14 cellular contexts compared by ENCODE assay signal in the genomic region with DNA sequence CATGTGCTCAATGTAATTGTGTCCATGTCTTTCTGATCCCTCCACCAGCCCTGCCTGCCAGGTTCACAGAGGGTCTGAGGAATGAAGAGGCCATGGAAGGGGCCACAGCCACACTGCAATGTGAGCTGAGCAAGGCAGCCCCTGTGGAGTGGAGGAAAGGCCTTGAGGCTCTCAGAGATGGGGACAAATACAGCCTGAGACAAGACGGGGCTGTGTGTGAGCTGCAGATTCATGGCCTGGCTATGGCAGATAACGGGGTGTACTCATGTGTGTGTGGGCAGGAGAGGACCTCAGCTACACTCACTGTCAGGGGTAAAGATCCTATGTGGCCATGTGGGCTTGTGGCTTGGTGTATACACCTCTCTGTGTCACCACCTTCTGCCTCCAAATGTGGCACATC.
DNase-seq lines count a peak whose midpoint lies in the region; ATAC-seq and TF ChIP-seq lines count a peak whose summit lies in the region.
"Had no signal": no experiment of that assay in that cellular context is flagged by ENCODE, and none has a peak within 500 bp of the region (broad histone marks: within the 10 kb centered on the region; RNA-seq: fewer than 3 reads in every experiment).

No MANE protein-coding gene starts in this region.

- no peak for TF ChIP-seq POLR2A in erythroblast (IDR thresholded peaks at IDR 0.05; ENCODE audit: low read length)

- no peak overlapping the region for H3K4me3 ChIP-seq in left ventricle myocardium inferior
- no peak overlapping the region for H3K4me3 ChIP-seq in OCI-LY7 (ENCODE audit: low read depth, low read length, poor library complexity, severe bottlenecking)
- H3K4me3 ChIP-seq: A549, GM12878 had no signal

- H3K27me3 ChIP-seq in left ventricle myocardium inferior (ENCODE audit: low read depth), result no peaks in the 10 kb centered on the region
- H3K27me3 ChIP-seq: BE2C had no signal

- POLR2A ChIA-PET in OCI-LY7 (lab: Charles Lee), result no interaction called here

- BruUV-seq in OCI-LY7 (replicated peaks; lab: Mats Ljungman, UMichigan), result no TSS peak

- intact Hi-C loops in left ventricle myocardium superior (cut with micrococcal nuclease), result no loop called here
- intact Hi-C loops in left ventricle myocardium inferior (cut with micrococcal nuclease), result no loop called here
- intact Hi-C loops in sciatic nerve (cut with DNase I), result no loop called here
- intact Hi-C loops in OCI-LY7 (cut with micrococcal nuclease; ENCODE audit: unreplicated experiment), result no loop called here

- peak; percentile 8 for DNase-seq in left ventricle myocardium superior
- DNase-seq in left ventricle myocardium inferior, result no peak
- no peak for DNase-seq in nephron progenitor cell
- peak; percentile 19 for DNase-seq in sciatic nerve (ENCODE audit: low spot score)
- no peak for DNase-seq in NCI-H1694 (lab: John Stamatoyannopoulos, UW)
- DNase-seq in OCI-LY7 (ENCODE audit: low spot score), result no peak
- no peak for DNase-seq in erythroblast (lab: John Stamatoyannopoulos, UW)
- DNase-seq: BE2C; CD4-positive, alpha-beta memory T cell; DMS79 had no signal

- H3K27ac ChIP-seq in left ventricle myocardium inferior (replicated peaks) (no peak overlapping the region), OCI-LY7 (ENCODE audit: low read depth, low read length, poor library complexity, severe bottlenecking) (no peak overlapping the region)
- H3K27ac ChIP-seq: A549, C4-2B had no signal

- peaks cover 98% of the 10 kb centered on the region for H3K36me3 Mint-ChIP-seq in nephron progenitor cell (ENCODE audit: low read depth)

- peak overlapping the region; percentile 35 for H3K27ac Mint-ChIP-seq in nephron progenitor cell

- H2AFZ ChIP-seq in OCI-LY7 (ENCODE audit: low read length), result no peak overlapping the region

- peaks cover 64% of the 10 kb centered on the region for H3K9me3 Mint-ChIP-seq in nephron progenitor cell

- ATAC-seq in left ventricle myocardium superior (no peak), sciatic nerve (no peak)
- ATAC-seq: A549, GM12878, HCT116 had no signal

- H4K20me1 ChIP-seq in OCI-LY7 (ENCODE audit: insufficient read depth, low read length), result no peaks in the 10 kb centered on the region

- no peak for TF ChIP-seq CTCF in left ventricle myocardium inferior (IDR thresholded peaks at IDR 0.05; ENCODE audit: borderline replicate concordance)
- no peak for TF ChIP-seq CTCF in nephron progenitor cell (IDR thresholded peaks at IDR 0.05)
- TF ChIP-seq CTCF in OCI-LY7 (conservative IDR thresholded peaks at IDR 0.05; ENCODE audit: low read length), result no peak

- no peaks in the 10 kb centered on the region for H3K79me2 ChIP-seq in OCI-LY7 (ENCODE audit: insufficient read depth, low read depth, low read length)

- H3K9me3 ChIP-seq in left ventricle myocardium inferior (replicated peaks), result peaks cover 37% of the 10 kb centered on the region
- H3K9me3 ChIP-seq in OCI-LY7 (ENCODE audit: low read length), result peaks cover 15% of the 10 kb centered on the region

- CTCF ChIA-PET in OCI-LY7 (lab: Charles Lee; ENCODE audit: unreplicated experiment), result no interaction called here

- peaks cover 3% of the 10 kb centered on the region for H3K27me3 Mint-ChIP-seq in nephron progenitor cell (ENCODE audit: low read depth, poor library complexity)
- H3K27me3 Mint-ChIP-seq: CD4-positive, alpha-beta memory T cell had no signal

- H3K4me1 ChIP-seq in left ventricle myocardium inferior (no peaks in the 10 kb centered on the region), OCI-LY7 (ENCODE audit: insufficient read depth, low read length, poor library complexity, severe bottlenecking) (no peaks in the 10 kb centered on the region)
- H3K4me1 ChIP-seq: A549, BE2C had no signal

- H3K36me3 ChIP-seq in left ventricle myocardium inferior, result peaks cover 92% of the 10 kb centered on the region
- peaks cover 6% of the 10 kb centered on the region; the same call in 1 of the 2 replicates for H3K36me3 ChIP-seq in OCI-LY7 (ENCODE audit: insufficient read depth, low read length)
- H3K36me3 ChIP-seq: BE2C had no signal

- H3K4me2 ChIP-seq in OCI-LY7 (ENCODE audit: low read length), result no peak overlapping the region
- H3K4me2 ChIP-seq: A549 had no signal

- no peaks in the 10 kb centered on the region for H3K4me1 Mint-ChIP-seq in nephron progenitor cell
- H3K4me1 Mint-ChIP-seq: CD4-positive, alpha-beta memory T cell had no signal

- H3K4me3 Mint-ChIP-seq in nephron progenitor cell, result no peak overlapping the region
- H3K4me3 Mint-ChIP-seq: CD4-positive, alpha-beta memory T cell had no signal

- no peaks in the 10 kb centered on the region for H3K9me2 ChIP-seq in OCI-LY7 (ENCODE audit: insufficient read depth, low read length)

Comparison
In these comparisons a context has a peak if more than half of its experiments do, and no peak if none do; other contexts are left out.
1. DNase-seq: peak in left ventricle myocardium superior (single experiment) and sciatic nerve (single experiment); none in left ventricle myocardium inferior (single experiment), nephron progenitor cell (single experiment), NCI-H1694 (single experiment), OCI-LY7 (single experiment) and erythroblast (0 of 2).